Comparison of ENCODE assay signal across 8 cellular contexts in genomic region chr16:29862884-29863668, GRCh38.
DNase-seq lines count a peak whose midpoint lies in the region; ATAC-seq and TF ChIP-seq lines count a peak whose summit lies in the region.

CDIPT (minus strand) TSS chr16:29863226; CDS start chr16:29862857, 369 bp downstream.

- H3K4me3 Mint-ChIP-seq in central memory CD8-positive, alpha-beta T cell, result peak within 1 kb of the TSS; percentile 99

- peaks cover 22% of the 10 kb centered on the region for H3K36me3 Mint-ChIP-seq in central memory CD8-positive, alpha-beta T cell (ENCODE audit: insufficient read depth)

- peak; percentile 56 for TF ChIP-seq POLR2A in GM18951 (IDR thresholded peaks at IDR 0.05; ENCODE audit: extremely low read depth, insufficient read depth, insufficient read length)

- DNase-seq in AG10803 (ENCODE audit: low read depth) (peak; percentile 97), NCI-H446 (lab: John Stamatoyannopoulos, UW) (peak; percentile 95 to 96), iris pigment epithelial cell (ENCODE audit: low read depth) (peak; percentile 97)
- DNase-seq in activated CD4-positive, CD25-positive, alpha-beta regulatory T cell treated with anti-CD3 and anti-CD28 coated beads, Interleukin-2, amount 50 U/mL, for 16 hours (ENCODE audit: low read depth, low spot score), result peak; percentile 87
- peak; percentile 87 to 90 for DNase-seq in central memory CD8-positive, alpha-beta T cell (ENCODE audit: low spot score in 2 of 2)
- peak; percentile 87 to 89 for DNase-seq in stimulated activated CD4-positive, alpha-beta T cell treated with anti-CD3 and anti-CD28 coated beads, Interleukin-12 subunit alpha, Interleukin-12 subunit beta, amount 100 ng/mL, for 24 hours (ENCODE audit: low read depth in 2 of 2)

- in situ Hi-C loops in GM18951 (cut with MboI; ENCODE audit: low sequenced_read_pairs, unreplicated experiment), result no loop called here

- no peaks in the 10 kb centered on the region for H3K9me3 Mint-ChIP-seq in central memory CD8-positive, alpha-beta T cell

- H3K27me3 Mint-ChIP-seq in central memory CD8-positive, alpha-beta T cell, result peaks cover 7% of the 10 kb centered on the region

- H3K27ac Mint-ChIP-seq in central memory CD8-positive, alpha-beta T cell (ENCODE audit: low read depth), result peak within 1 kb of the TSS; percentile 88

- peaks cover 30% of the 10 kb centered on the region for H3K4me1 Mint-ChIP-seq in central memory CD8-positive, alpha-beta T cell

- H3K4me3 ChIP-seq in AG10803 (ENCODE audit: low read length), result peak within 1 kb of the TSS; percentile 86

- ATAC-seq in HG03280 (IDR thresholded peaks at IDR 0.05; ENCODE audit: unreplicated experiment), result peak; percentile 96
- ATAC-seq in central memory CD8-positive, alpha-beta T cell (replicated peaks; ENCODE audit: extremely low read depth, poor library complexity, severe bottlenecking), result peak; percentile 99

- peak; percentile 73 for TF ChIP-seq CTCF in AG10803 (conservative IDR thresholded peaks at IDR 0.05; ENCODE audit: low read length)

Comparison
In these comparisons a context has a peak if more than half of its experiments do, and no peak if none do; other contexts are left out.
1. Peak in every context shown above with its lines: DNase-seq, ATAC-seq and H3K4me3 ChIP-seq.